ENCODE assay signal across 11 cellular contexts in the genomic region with DNA sequence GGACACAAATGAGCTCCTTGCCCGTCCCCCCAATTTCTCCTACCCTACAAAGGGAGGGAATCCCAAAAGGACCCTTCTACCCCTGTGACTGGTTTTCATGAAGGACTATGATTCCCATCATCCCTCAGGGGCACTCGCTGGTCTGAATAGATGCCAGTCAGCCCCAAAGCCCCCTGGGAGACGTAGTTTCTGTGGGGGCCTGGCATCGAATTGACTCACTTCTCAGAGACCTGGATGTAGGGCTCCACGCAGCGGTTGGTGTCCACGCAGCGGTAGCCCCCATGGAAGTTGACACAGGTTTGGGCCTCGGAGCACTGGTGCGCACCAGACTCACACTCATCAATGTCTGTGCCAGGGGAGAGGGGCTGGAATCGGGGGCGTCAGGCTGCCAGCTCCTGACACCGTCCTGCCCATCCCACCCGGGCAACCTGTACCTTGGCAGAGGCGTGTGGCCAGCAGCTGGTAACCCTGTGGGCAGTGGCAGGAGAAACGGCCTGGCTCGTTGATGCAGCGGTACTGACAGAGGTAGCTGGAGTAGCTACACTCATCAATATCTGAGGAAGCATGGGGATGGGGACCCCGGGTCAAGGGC. TPM values are rescaled to one million over a fixed set of nuclear protein-coding genes. Genes with fewer than 3 reads are reported as not detected.
A peak's percentile ranks its signal among the peaks of the same experiment; 100 is the strongest.
DNase-seq lines count a peak whose midpoint lies in the region; ATAC-seq and TF ChIP-seq lines count a peak whose summit lies in the region.
"Had no signal": no experiment of that assay in that cellular context is flagged by ENCODE, and none has a peak within 500 bp of the region (broad histone marks: within the 10 kb centered on the region; RNA-seq: fewer than 3 reads in every experiment).

No MANE protein-coding gene starts in this region.

- peaks cover 19% of the 10 kb centered on the region for H4K20me1 ChIP-seq in Karpas-422 (ENCODE audit: insufficient read depth, low read depth, low read length)

- H3K4me1 Mint-ChIP-seq in effector memory CD8-positive, alpha-beta T cell (ENCODE audit: low read depth in 2 of 2): peaks cover 18 to 22% of the 10 kb centered on the region in 2 donors
- peaks cover 36% of the 10 kb centered on the region for H3K4me1 Mint-ChIP-seq in neural crest cell

- no peaks in the 10 kb centered on the region for H3K9me3 ChIP-seq in Karpas-422 (ENCODE audit: low read length)
- H3K9me3 ChIP-seq: adrenal gland, vagina had no signal

- H3K79me2 ChIP-seq in Karpas-422 (ENCODE audit: low read length): no peaks in the 10 kb centered on the region

- H3K9me3 Mint-ChIP-seq in effector memory CD8-positive, alpha-beta T cell: no peaks in the 10 kb centered on the region
- no peaks in the 10 kb centered on the region for H3K9me3 Mint-ChIP-seq in neural crest cell

- DNase-seq in NCI-H146 (lab: John Stamatoyannopoulos, UW) (peak; percentile 24), NCI-H146 treated with DMSO at 0.1 percent for 48 hours (lab: John Stamatoyannopoulos, UW; ENCODE audit: unreplicated experiment) (no peak), Karpas-422 (peak; percentile 71), neural crest cell (ENCODE audit: low read depth, low spot score) (no peak), hippocampal formation (lab: John Stamatoyannopoulos, UW) (no peak), mucosa of gallbladder (ENCODE audit: low spot score) (no peak)
- DNase-seq in effector memory CD8-positive, alpha-beta T cell: no peak
- DNase-seq in stimulated activated CD8-positive, alpha-beta memory T cell treated with anti-CD3 and anti-CD28 coated beads, Interleukin-4, amount 100 ng/mL, for 48 hours: no peak
- DNase-seq: NCI-H2171 had no signal

- no peak overlapping the region for H3K4me3 Mint-ChIP-seq in effector memory CD8-positive, alpha-beta T cell
- H3K4me3 Mint-ChIP-seq in neural crest cell: peak overlapping the region; percentile 82

- H2AFZ ChIP-seq in Karpas-422 (ENCODE audit: low read length): no peak overlapping the region

- peaks cover 12% of the 10 kb centered on the region for H3K4me1 ChIP-seq in Karpas-422 (ENCODE audit: low read length)

- H3K27ac Mint-ChIP-seq in effector memory CD8-positive, alpha-beta T cell: no peak overlapping the region
- no peak overlapping the region for H3K27ac Mint-ChIP-seq in neural crest cell (ENCODE audit: unreplicated experiment)

- H3K4me2 ChIP-seq in Karpas-422 (ENCODE audit: low read depth, low read length, poor library complexity, severe bottlenecking): no peak overlapping the region

- no peak overlapping the region for H3K4me3 ChIP-seq in Karpas-422 (ENCODE audit: low read length)
- H3K4me3 ChIP-seq: adrenal gland, vagina had no signal

- H3K9ac ChIP-seq in Karpas-422 (ENCODE audit: low read length): no peak overlapping the region

- TF ChIP-seq CTCF in neural crest cell (conservative IDR thresholded peaks at IDR 0.05): no peak

- H3K27me3 Mint-ChIP-seq in effector memory CD8-positive, alpha-beta T cell: no peaks in the 10 kb centered on the region
- H3K27me3 Mint-ChIP-seq in neural crest cell (ENCODE audit: low read depth): peaks cover 4% of the 10 kb centered on the region

- no peaks in the 10 kb centered on the region for H3K9me2 ChIP-seq in Karpas-422 (replicated peaks; ENCODE audit: insufficient read depth, low read length)

- no peak overlapping the region for H3K27ac ChIP-seq in Karpas-422 (ENCODE audit: low read length)
- H3K27ac ChIP-seq: adrenal gland, vagina had no signal

- no peaks in the 10 kb centered on the region for H3K27me3 ChIP-seq in Karpas-422 (ENCODE audit: low read length)
- H3K27me3 ChIP-seq: adrenal gland, vagina had no signal

- ATAC-seq in effector memory CD8-positive, alpha-beta T cell (replicated peaks): peak; percentile 65

- H3K36me3 Mint-ChIP-seq in effector memory CD8-positive, alpha-beta T cell (ENCODE audit: insufficient read depth): peaks cover 36% of the 10 kb centered on the region
- peaks cover 8% of the 10 kb centered on the region for H3K36me3 Mint-ChIP-seq in neural crest cell (ENCODE audit: low read depth)

- peaks cover 4% of the 10 kb centered on the region; the same call in 1 of the 2 replicates for H3K36me3 ChIP-seq in Karpas-422 (ENCODE audit: insufficient read depth, low read length)

RNA-seq across cellular contexts. Expression of gene EFEMP2, which starts 4.4 kb away (rescaled TPM):
- 1.3 and 2.6 TPM in 2 replicates for total RNA-seq in Karpas-422 (2014; rRNA removed; shearing (Covaris generic); ENCODE audit: low replicate concordance)
- total RNA-seq in neural crest cell: 36.0 and 38.0 TPM in 2 replicates
- 86.5 TPM for total RNA-seq in mucosa of gallbladder

RNA-seq across cellular contexts. Expression of gene MUS81, which starts 7.9 kb away (rescaled TPM):
- total RNA-seq in Karpas-422 (2014; rRNA removed; shearing (Covaris generic); ENCODE audit: low replicate concordance): 41.3 and 89.0 TPM in 2 replicates
- total RNA-seq in neural crest cell (63.8 and 73.5 TPM in 2 replicates), mucosa of gallbladder (63.1 TPM)

RNA-seq across cellular contexts. Expression of gene CFL1, which starts 10.2 kb away (rescaled TPM):
- total RNA-seq in Karpas-422 (2014; rRNA removed; shearing (Covaris generic); ENCODE audit: low replicate concordance): 514 and 827 TPM in 2 replicates
- 1,357 and 1,437 TPM in 2 replicates for total RNA-seq in neural crest cell
- total RNA-seq in mucosa of gallbladder: 692 TPM

RNA-seq across cellular contexts. Expression of gene CTSW, which starts 11.5 kb away (rescaled TPM):
- not detected in 2 replicates for total RNA-seq in Karpas-422 (2014; rRNA removed; shearing (Covaris generic); ENCODE audit: low replicate concordance)
- total RNA-seq in neural crest cell (not detected in 2 replicates), mucosa of gallbladder (2.7 TPM)

RNA-seq across cellular contexts. Expression of gene FIBP, which starts 20.1 kb away (rescaled TPM):
- 207 and 248 TPM in 2 replicates for total RNA-seq in Karpas-422 (2014; rRNA removed; shearing (Covaris generic); ENCODE audit: low replicate concordance)
- total RNA-seq in neural crest cell: 88.1 and 90.0 TPM in 2 replicates
- total RNA-seq in mucosa of gallbladder: 55.1 TPM

Comparison
In these comparisons a context has a peak if more than half of its experiments do, and no peak if none do; other contexts are left out.
1. DNase-seq: peak in NCI-H146 (single experiment) and Karpas-422 (single experiment); none in NCI-H146 treated with DMSO at 0.1 percent for 48 hours (single experiment), effector memory CD8-positive, alpha-beta T cell (0 of 3), neural crest cell (single experiment), hippocampal formation (0 of 2), mucosa of gallbladder (single experiment) and stimulated activated CD8-positive, alpha-beta memory T cell treated with anti-CD3 and anti-CD28 coated beads, Interleukin-4, amount 100 ng/mL, for 48 hours (single experiment).
2. RNA of gene EFEMP2, which starts 4.4 kb away (total RNA-seq): 86.5 TPM in mucosa of gallbladder (single experiment) and 36.0 to 38.0 TPM in neural crest cell; 1.3 to 2.6 TPM in Karpas-422; every median in the first group is over 10 times any median in the second.